ENCODE assay signal across 8 cellular contexts in genomic region chr22:43993072-43993760, GRCh38. TPM values are rescaled to one million over a fixed set of nuclear protein-coding genes. Genes with fewer than 3 reads are reported as not detected.
DNase-seq lines count a peak whose midpoint lies in the region; ATAC-seq and TF ChIP-seq lines count a peak whose summit lies in the region.

No MANE protein-coding gene starts in this region.

- no peak overlapping the region for H3K27ac Mint-ChIP-seq in neural crest cell (ENCODE audit: unreplicated experiment)

- peaks cover 27% of the 10 kb centered on the region for H3K4me1 Mint-ChIP-seq in activated T-cell treated with anti-CD3 and anti-CD28 coated beads, Interleukin-2, amount 50 U/mL, for 4 hours (ENCODE audit: low read depth)
- H3K4me1 Mint-ChIP-seq in neural crest cell: peaks cover 5% of the 10 kb centered on the region

- H3K4me3 ChIP-seq in HEK293 (ENCODE audit: low read depth, low read length) (no peak overlapping the region), OCI-LY7 (ENCODE audit: low read depth, low read length, poor library complexity, severe bottlenecking) (no peak overlapping the region)

- no TSS peak for BruUV-seq in OCI-LY7 (replicated peaks; lab: Mats Ljungman, UMichigan)

- no peaks in the 10 kb centered on the region for H3K27me3 Mint-ChIP-seq in activated T-cell treated with anti-CD3 and anti-CD28 coated beads, Interleukin-2, amount 50 U/mL, for 4 hours (ENCODE audit: low read depth)
- H3K27me3 Mint-ChIP-seq in neural crest cell (ENCODE audit: low read depth): no peaks in the 10 kb centered on the region

- peaks cover 31% of the 10 kb centered on the region for H3K36me3 Mint-ChIP-seq in activated T-cell treated with anti-CD3 and anti-CD28 coated beads, Interleukin-2, amount 50 U/mL, for 4 hours (ENCODE audit: insufficient read depth)
- H3K36me3 Mint-ChIP-seq in neural crest cell (ENCODE audit: low read depth): peaks cover 5% of the 10 kb centered on the region

- no peak overlapping the region for H3K4me3 Mint-ChIP-seq in activated T-cell treated with anti-CD3 and anti-CD28 coated beads, Interleukin-2, amount 50 U/mL, for 4 hours
- H3K4me3 Mint-ChIP-seq in neural crest cell: no peak overlapping the region

- CTCF ChIA-PET in HEK293 (lab: Yijun Ruan, JAX): interaction anchor here (0.5 to 4.7 kb wide), 69 partner anchors 8 to 1800 kb away, joined by 3 to 120 read pairs (median 4); no protein-coding TSS in a partner anchor
- CTCF ChIA-PET in OCI-LY7 (lab: Charles Lee; ENCODE audit: unreplicated experiment): interaction anchor here (0.6 to 1.0 kb wide), 5 partner anchors 71 to 578 kb away, joined by 3 to 8 read pairs (median 4); no protein-coding TSS in a partner anchor

- no peaks in the 10 kb centered on the region for H4K20me1 ChIP-seq in OCI-LY7 (ENCODE audit: insufficient read depth, low read length)

- no peaks in the 10 kb centered on the region for H3K9me3 ChIP-seq in HEK293 (ENCODE audit: control insufficient read depth, insufficient read depth, low read depth, low read length)
- no peaks in the 10 kb centered on the region for H3K9me3 ChIP-seq in OCI-LY7 (ENCODE audit: low read length)

- H3K4me2 ChIP-seq in OCI-LY7 (ENCODE audit: low read length): no peak overlapping the region; the same call in 1 of the 2 replicates

- H2AFZ ChIP-seq in OCI-LY7 (ENCODE audit: low read length): no peak overlapping the region

- no peaks in the 10 kb centered on the region for H3K79me2 ChIP-seq in OCI-LY7 (ENCODE audit: insufficient read depth, low read depth, low read length)

- peak; percentile 59 to 72 for ATAC-seq in activated T-cell treated with anti-CD3 and anti-CD28 coated beads, Interleukin-2, amount 50 U/mL, for 4 hours

- intact Hi-C loops in OCI-LY7 (cut with micrococcal nuclease; ENCODE audit: unreplicated experiment): loop anchor here (1.0 kb wide), 3 partner anchors 88 to 633 kb away; no protein-coding TSS in a partner anchor

- DNase-seq in OCI-LY7 (ENCODE audit: low spot score): peak; percentile 69
- DNase-seq in activated T-cell treated with anti-CD3 and anti-CD28 coated beads, Interleukin-2, amount 50 U/mL, for 4 hours: peak; percentile 51
- DNase-seq in fibroblast of gingiva (ENCODE audit: low read depth): peak; percentile 36
- DNase-seq in neural crest cell (ENCODE audit: low read depth, low spot score): peak; percentile 60
- DNase-seq in superior temporal gyrus (ENCODE audit: extremely low spot score): peak; percentile 80
- no peak for DNase-seq in putamen (ENCODE audit: low spot score)

- no peaks in the 10 kb centered on the region for H3K4me1 ChIP-seq in HEK293 (ENCODE audit: control insufficient read depth, insufficient read depth, low read length)
- H3K4me1 ChIP-seq in OCI-LY7 (ENCODE audit: insufficient read depth, low read length, poor library complexity, severe bottlenecking): peaks cover 10% of the 10 kb centered on the region

- peak; percentile 97 for TF ChIP-seq CTCF in C4-2B (conservative IDR thresholded peaks at IDR 0.05)
- TF ChIP-seq CTCF in HEK293 (tag by site-specific recombination; IDR thresholded peaks at IDR 0.05): peak; percentile 46; the same call in 1 of the 2 replicates
- peak; percentile 98 for TF ChIP-seq CTCF in OCI-LY7 (conservative IDR thresholded peaks at IDR 0.05; ENCODE audit: low read length)
- peak; percentile 99 for TF ChIP-seq CTCF in neural crest cell (conservative IDR thresholded peaks at IDR 0.05)

- POLR2A ChIA-PET in HEK293 (lab: Yijun Ruan, JAX) (interaction anchor here (0.8 kb wide), 1 partner anchor 93 kb away, joined by 3 read pairs; no protein-coding TSS in a partner anchor), OCI-LY7 (lab: Charles Lee) (interaction anchor here (1.2 kb wide), 1 partner anchor 92 kb away, joined by 3 read pairs; no protein-coding TSS in a partner anchor)

- no peaks in the 10 kb centered on the region for H3K9me2 ChIP-seq in OCI-LY7 (ENCODE audit: insufficient read depth, low read length)

- peak overlapping the region; percentile 32; the same call in 1 of the 2 replicates for H3K27ac ChIP-seq in C4-2B
- no peak overlapping the region for H3K27ac ChIP-seq in HEK293 (ENCODE audit: extremely low read depth, low read depth, low read length)
- no peak overlapping the region for H3K27ac ChIP-seq in OCI-LY7 (ENCODE audit: low read depth, low read length, poor library complexity, severe bottlenecking)

- H3K36me3 ChIP-seq in HEK293 (ENCODE audit: control insufficient read depth in 2 of 2, insufficient read depth in 1 of 2, low read length in 2 of 2) (peaks cover 31 to 95% of the 10 kb centered on the region in 2 experiments), OCI-LY7 (ENCODE audit: insufficient read depth, low read length) (peaks cover 93% of the 10 kb centered on the region)

- H3K9me3 Mint-ChIP-seq in activated T-cell treated with anti-CD3 and anti-CD28 coated beads, Interleukin-2, amount 50 U/mL, for 4 hours: no peaks in the 10 kb centered on the region
- H3K9me3 Mint-ChIP-seq in neural crest cell: no peaks in the 10 kb centered on the region

TF ChIP-seq in HEK293, 187 proteins besides CTCF, POLR2A, EP300 and RAD21:
- 0 out of 2 replicates have a peak, but pooled peaks have one; percentile 35 for TF ChIP-seq PRDM10 (tag by site-specific recombination; IDR thresholded peaks at IDR 0.05)
- 0 out of 2 replicates have a peak, but pooled peaks have one; percentile 21 for TF ChIP-seq EGR2 (tag by site-specific recombination; IDR thresholded peaks at IDR 0.05; ENCODE audit: low read depth)
- no peak for TF ChIP-seq ZNF580 (tag by site-specific recombination; IDR thresholded peaks at IDR 0.05)
- peak; percentile 73 for TF ChIP-seq ZNF654 (tag by site-specific recombination; IDR thresholded peaks at IDR 0.05; ENCODE audit: low read depth)
- TF ChIP-seq ZNF114 (tag by site-specific recombination; IDR thresholded peaks at IDR 0.05): no peak

RNA-seq across cellular contexts. Expression of gene PARVB, which starts 30.9 kb away (rescaled TPM):
- total RNA-seq in OCI-LY7 (2014; rRNA removed; shearing (Covaris generic)): 0.05 TPM in 1 of 2 replicates, not detected in the other
- 0.34 and 0.42 TPM in 2 replicates for total RNA-seq in OCI-LY7 (2022)
- 10 to 100 TPM; 15.1 to 21.5 (median 19.6) TPM for total RNA-seq in activated T-cell treated with anti-CD3 and anti-CD28 coated beads, Interleukin-2, amount 50 U/mL, for 4 hours
- 19.6 and 21.8 TPM in 2 replicates for total RNA-seq in neural crest cell

RNA-seq across cellular contexts. Expression of gene SAMM50, which starts 38.0 kb away (rescaled TPM):
- 34.6 and 39.0 TPM in 2 replicates for total RNA-seq in OCI-LY7 (2014; rRNA removed; shearing (Covaris generic))
- total RNA-seq in OCI-LY7 (2022): 64.2 and 72.9 TPM in 2 replicates
- 10 to 100 TPM; 62.6 to 73.6 (median 64.1) TPM for total RNA-seq in activated T-cell treated with anti-CD3 and anti-CD28 coated beads, Interleukin-2, amount 50 U/mL, for 4 hours
- total RNA-seq in neural crest cell: 54.0 and 54.6 TPM in 2 replicates

Comparison
In these comparisons a context has a peak if more than half of its experiments do, and no peak if none do; other contexts are left out.
1. CTCF ChIP-seq: peak in every context shown above with its lines; median percentile 99 in neural crest cell; 98 in OCI-LY7; 97 in C4-2B; 46 in HEK293.
2. RNA of gene PARVB, which starts 30.9 kb away (total RNA-seq): 19.6 to 21.8 TPM in neural crest cell and 15.1 to 21.5 TPM in activated T-cell treated with anti-CD3 and anti-CD28 coated beads, Interleukin-2, amount 50 U/mL, for 4 hours; 0.05 to 0.42 TPM in OCI-LY7; every median in the first group is over 10 times any median in the second.